Comparison of ENCODE assay signal across 1 cellular context in genomic region chr12:21324551-21324950, GRCh38.
TF ChIP-seq lines count a peak whose summit lies in the region.

No MANE protein-coding gene starts in this region.

TF ChIP-seq in GM23338, 12 proteins besides CTCF, POLR2A, EP300 and RAD21 (continued from another document):
- TF ChIP-seq ZNF462 (CRISPR knock-in tag; IDR thresholded peaks at IDR 0.05) (no peak), ETS1 (IDR thresholded peaks at IDR 0.05) (no peak), REST (IDR thresholded peaks at IDR 0.05; ENCODE audit: unreplicated experiment) (no peak), JUNB (IDR thresholded peaks at IDR 0.05; ENCODE audit: unreplicated experiment) (no peak), ZNF114 (CRISPR knock-in tag; IDR thresholded peaks at IDR 0.05) (no peak)
TF ChIP-seq in GM23338: peak in this region for 0.
